In genomic region chr2:183993052-183993451, GRCh38 we compare ENCODE assay signal across 1 cellular context.
TF ChIP-seq lines count a peak whose summit lies in the region.

No MANE protein-coding gene starts in this region.

TF ChIP-seq in GM23338, 12 proteins besides CTCF, POLR2A, EP300 and RAD21 (continued from another document):
- TF ChIP-seq, protein P1, sequence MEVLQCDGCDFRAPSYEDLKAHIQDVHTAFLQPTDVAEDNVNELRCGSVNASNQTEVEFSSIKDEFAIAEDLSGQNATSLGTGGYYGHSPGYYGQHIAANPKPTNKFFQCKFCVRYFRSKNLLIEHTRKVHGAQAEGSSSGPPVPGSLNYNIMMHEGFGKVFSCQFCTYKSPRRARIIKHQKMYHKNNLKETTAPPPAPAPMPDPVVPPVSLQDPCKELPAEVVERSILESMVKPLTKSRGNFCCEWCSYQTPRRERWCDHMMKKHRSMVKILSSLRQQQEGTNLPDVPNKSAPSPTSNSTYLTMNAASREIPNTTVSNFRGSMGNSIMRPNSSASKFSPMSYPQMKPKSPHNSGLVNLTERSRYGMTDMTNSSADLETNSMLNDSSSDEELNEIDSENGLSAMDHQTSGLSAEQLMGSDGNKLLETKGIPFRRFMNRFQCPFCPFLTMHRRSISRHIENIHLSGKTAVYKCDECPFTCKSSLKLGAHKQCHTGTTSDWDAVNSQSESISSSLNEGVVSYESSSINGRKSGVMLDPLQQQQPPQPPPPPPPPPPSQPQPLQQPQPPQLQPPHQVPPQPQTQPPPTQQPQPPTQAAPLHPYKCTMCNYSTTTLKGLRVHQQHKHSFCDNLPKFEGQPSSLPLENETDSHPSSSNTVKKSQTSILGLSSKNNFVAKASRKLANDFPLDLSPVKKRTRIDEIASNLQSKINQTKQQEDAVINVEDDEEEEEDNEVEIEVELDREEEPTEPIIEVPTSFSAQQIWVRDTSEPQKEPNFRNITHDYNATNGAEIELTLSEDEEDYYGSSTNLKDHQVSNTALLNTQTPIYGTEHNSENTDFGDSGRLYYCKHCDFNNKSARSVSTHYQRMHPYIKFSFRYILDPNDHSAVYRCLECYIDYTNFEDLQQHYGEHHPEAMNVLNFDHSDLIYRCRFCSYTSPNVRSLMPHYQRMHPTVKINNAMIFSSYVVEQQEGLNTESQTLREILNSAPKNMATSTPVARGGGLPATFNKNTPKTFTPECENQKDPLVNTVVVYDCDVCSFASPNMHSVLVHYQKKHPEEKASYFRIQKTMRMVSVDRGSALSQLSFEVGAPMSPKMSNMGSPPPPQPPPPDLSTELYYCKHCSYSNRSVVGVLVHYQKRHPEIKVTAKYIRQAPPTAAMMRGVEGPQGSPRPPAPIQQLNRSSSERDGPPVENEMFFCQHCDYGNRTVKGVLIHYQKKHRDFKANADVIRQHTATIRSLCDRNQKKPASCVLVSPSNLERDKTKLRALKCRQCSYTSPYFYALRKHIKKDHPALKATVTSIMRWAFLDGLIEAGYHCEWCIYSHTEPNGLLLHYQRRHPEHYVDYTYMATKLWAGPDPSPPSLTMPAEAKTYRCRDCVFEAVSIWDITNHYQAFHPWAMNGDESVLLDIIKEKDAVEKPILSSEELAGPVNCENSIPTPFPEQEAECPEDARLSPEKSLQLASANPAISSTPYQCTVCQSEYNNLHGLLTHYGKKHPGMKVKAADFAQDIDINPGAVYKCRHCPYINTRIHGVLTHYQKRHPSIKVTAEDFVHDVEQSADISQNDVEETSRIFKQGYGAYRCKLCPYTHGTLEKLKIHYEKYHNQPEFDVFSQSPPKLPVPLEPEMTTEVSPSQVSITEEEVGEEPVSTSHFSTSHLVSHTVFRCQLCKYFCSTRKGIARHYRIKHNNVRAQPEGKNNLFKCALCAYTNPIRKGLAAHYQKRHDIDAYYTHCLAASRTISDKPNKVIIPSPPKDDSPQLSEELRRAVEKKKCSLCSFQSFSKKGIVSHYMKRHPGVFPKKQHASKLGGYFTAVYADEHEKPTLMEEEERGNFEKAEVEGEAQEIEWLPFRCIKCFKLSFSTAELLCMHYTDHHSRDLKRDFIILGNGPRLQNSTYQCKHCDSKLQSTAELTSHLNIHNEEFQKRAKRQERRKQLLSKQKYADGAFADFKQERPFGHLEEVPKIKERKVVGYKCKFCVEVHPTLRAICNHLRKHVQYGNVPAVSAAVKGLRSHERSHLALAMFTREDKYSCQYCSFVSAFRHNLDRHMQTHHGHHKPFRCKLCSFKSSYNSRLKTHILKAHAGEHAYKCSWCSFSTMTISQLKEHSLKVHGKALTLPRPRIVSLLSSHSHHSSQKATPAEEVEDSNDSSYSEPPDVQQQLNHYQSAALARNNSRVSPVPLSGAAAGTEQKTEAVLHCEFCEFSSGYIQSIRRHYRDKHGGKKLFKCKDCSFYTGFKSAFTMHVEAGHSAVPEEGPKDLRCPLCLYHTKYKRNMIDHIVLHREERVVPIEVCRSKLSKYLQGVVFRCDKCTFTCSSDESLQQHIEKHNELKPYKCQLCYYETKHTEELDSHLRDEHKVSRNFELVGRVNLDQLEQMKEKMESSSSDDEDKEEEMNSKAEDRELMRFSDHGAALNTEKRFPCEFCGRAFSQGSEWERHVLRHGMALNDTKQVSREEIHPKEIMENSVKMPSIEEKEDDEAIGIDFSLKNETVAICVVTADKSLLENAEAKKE (CRISPR knock-in tag; IDR thresholded peaks at IDR 0.05), result no peak
